8 cellular contexts compared by ENCODE assay signal in genomic region chr5:78359831-78360673, GRCh38. TPM values are rescaled to one million over a fixed set of nuclear protein-coding genes. Genes with fewer than 3 reads are reported as not detected.
A peak's percentile ranks its signal among the peaks of the same experiment; 100 is the strongest.
DNase-seq lines count a peak whose midpoint lies in the region; ATAC-seq and TF ChIP-seq lines count a peak whose summit lies in the region.

A gene with protein sequence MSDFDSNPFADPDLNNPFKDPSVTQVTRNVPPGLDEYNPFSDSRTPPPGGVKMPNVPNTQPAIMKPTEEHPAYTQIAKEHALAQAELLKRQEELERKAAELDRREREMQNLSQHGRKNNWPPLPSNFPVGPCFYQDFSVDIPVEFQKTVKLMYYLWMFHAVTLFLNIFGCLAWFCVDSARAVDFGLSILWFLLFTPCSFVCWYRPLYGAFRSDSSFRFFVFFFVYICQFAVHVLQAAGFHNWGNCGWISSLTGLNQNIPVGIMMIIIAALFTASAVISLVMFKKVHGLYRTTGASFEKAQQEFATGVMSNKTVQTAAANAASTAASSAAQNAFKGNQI (plus strand): TSS chr5:78360617. CDS start chr5:78360672, 55 bp downstream.

- H2BK120ac ChIP-seq in IMR-90 (ENCODE audit: low read depth, low read length) = peak within 1 kb of the TSS; percentile 72

- peak within 1 kb of the TSS; percentile 68 for H4K5ac ChIP-seq in IMR-90 (ENCODE audit: low read depth, low read length)

- H3K9me3 ChIP-seq in IMR-90 (ENCODE audit: control insufficient read depth, insufficient read depth, low read length) = no peaks in the 10 kb centered on the region
- H3K9me3 ChIP-seq in mucosa of stomach (ENCODE audit: control insufficient read depth, low read length) = no peaks in the 10 kb centered on the region

- dilution Hi-C loops in IMR-90 (cut with HindIII; ENCODE audit: low sequenced_read_pairs, unreplicated experiment) = no loop called here

- H2AK9ac ChIP-seq in IMR-90 (replicated peaks; ENCODE audit: low read depth, low read length, poor library complexity) = peak within 1 kb of the TSS; percentile 96

- BruUV-seq in IMR-90 (replicated peaks; lab: Mats Ljungman, UMichigan) = TSS peak; percentile 73

- H3K4me2 ChIP-seq in IMR-90 (ENCODE audit: low read depth, low read length) = peak within 1 kb of the TSS; percentile 82

- H3K23ac ChIP-seq in IMR-90 (ENCODE audit: low read depth, low read length) = peak within 1 kb of the TSS; percentile 97

- H4K8ac ChIP-seq in IMR-90 (ENCODE audit: low read depth in 2 of 2, low read length in 2 of 2) = peak within 1 kb of the TSS; percentile 86 to 88

- H3K14ac ChIP-seq in IMR-90 (replicated peaks; ENCODE audit: low read depth, low read length) = peak within 1 kb of the TSS; percentile 93

- CTCF ChIA-PET in IMR-90 (lab: Yijun Ruan, JAX) = interaction anchor here (1.1 kb wide), 1 partner anchor 13 kb away, joined by 3 read pairs; no protein-coding TSS in a partner anchor

- no peaks in the 10 kb centered on the region; the same call in none of the 2 replicates for H4K20me1 ChIP-seq in IMR-90 (ENCODE audit: insufficient read depth, low read length)

- peak within 1 kb of the TSS; percentile 99 for H2AFZ ChIP-seq in IMR-90 (replicated peaks; ENCODE audit: low read length, poor library complexity)

- ATAC-seq in GM21528 (IDR thresholded peaks at IDR 0.05; ENCODE audit: low FRiP score, unreplicated experiment) (peak; percentile 76), IMR-90 (ENCODE audit: low read depth) (peak; percentile 96)

- peak; percentile 73; the same call in 1 of the 2 replicates for TF ChIP-seq POLR2A in IMR-90 (IDR thresholded peaks at IDR 0.05; ENCODE audit: low read depth, low read length)
- peak; percentile 78 for TF ChIP-seq POLR2A in erythroblast (IDR thresholded peaks at IDR 0.05; ENCODE audit: low read length)

- H2BK20ac ChIP-seq in IMR-90 (ENCODE audit: low read depth, low read length) = no peak within 1 kb of the TSS

- peak within 1 kb of the TSS; percentile 89 for H4K91ac ChIP-seq in IMR-90 (ENCODE audit: insufficient read depth, low read depth, low read length)

- POLR2A ChIA-PET in IMR-90 (lab: Charles Lee; ENCODE audit: unreplicated experiment) = no interaction called here

- H3K9me1 ChIP-seq in IMR-90 (ENCODE audit: insufficient read depth, low read length) = peaks cover 12% of the 10 kb centered on the region

- peak within 1 kb of the TSS; percentile 92 for H3K9ac ChIP-seq in IMR-90 (ENCODE audit: low read depth, low read length)
- peak within 1 kb of the TSS; percentile 98 for H3K9ac ChIP-seq in mucosa of stomach (ENCODE audit: low read length)

- peak within 1 kb of the TSS; percentile 93 for H3K56ac ChIP-seq in IMR-90 (ENCODE audit: extremely low read depth, insufficient read depth, low read length)

- H3K18ac ChIP-seq in IMR-90 (ENCODE audit: low read depth, low read length) = peak within 1 kb of the TSS; percentile 74

- DNase-seq in DMS153 treated with DMSO at 0.1 percent for 48 hours (lab: John Stamatoyannopoulos, UW; ENCODE audit: unreplicated experiment) (peak; percentile 29), IMR-90 (peak; percentile 92), OCI-M2 (lab: John Stamatoyannopoulos, UW; ENCODE audit: unreplicated experiment) (peak; percentile 43), activated T-cell treated with anti-CD3 and anti-CD28 coated beads for 48 hours (ENCODE audit: low read depth) (peak; percentile 94), erythroblast (lab: John Stamatoyannopoulos, UW) (peak; percentile 92 to 96)
- DNase-seq in stimulated activated CD8-positive, alpha-beta memory T cell treated with anti-CD3 and anti-CD28 coated beads, Interleukin-7, amount 100 ng/mL, for 1 hour (ENCODE audit: low read depth in 2 of 2) = peak; percentile 84 to 86

- peak; percentile 40 for TF ChIP-seq RAD21 in IMR-90 (IDR thresholded peaks at IDR 0.05; ENCODE audit: low read length)

- H3K4me1 ChIP-seq in IMR-90 (ENCODE audit: control insufficient read depth, insufficient read depth, low read length) (no peaks in the 10 kb centered on the region), mucosa of stomach (ENCODE audit: control insufficient read depth, insufficient read depth, low read length) (peaks cover 8% of the 10 kb centered on the region)

- in situ Hi-C loops in IMR-90 (cut with MboI; ENCODE audit: low sequenced_read_pairs) = loop anchor here (5.0 kb wide), 1 partner anchor 63 kb away; no protein-coding TSS in a partner anchor

- peak within 1 kb of the TSS; percentile 89 for H3K27ac ChIP-seq in IMR-90 (ENCODE audit: insufficient read depth, low read length)

- peak within 1 kb of the TSS; percentile 88 for H3K4me3 ChIP-seq in IMR-90 (ENCODE audit: insufficient read depth, low read depth, low read length)
- peak within 1 kb of the TSS; percentile 72 for H3K4me3 ChIP-seq in mucosa of stomach (ENCODE audit: low read length)

- H2BK5ac ChIP-seq in IMR-90 (ENCODE audit: low read depth, low read length, poor library complexity, severe bottlenecking) = peak within 1 kb of the TSS; percentile 86

- H2BK15ac ChIP-seq in IMR-90 (ENCODE audit: low read depth, low read length) = peak within 1 kb of the TSS; percentile 50; the same call in 1 of the 3 replicates

- H3K36me3 ChIP-seq in IMR-90 (ENCODE audit: control insufficient read depth, insufficient read depth, low read length) (0 out of 2 replicates have a peak, but pooled peaks cover 2% of the 10 kb centered on the region), mucosa of stomach (ENCODE audit: control insufficient read depth, insufficient read depth, low read length) (no peaks in the 10 kb centered on the region)

- peak within 1 kb of the TSS; percentile 56 for H2AK5ac ChIP-seq in IMR-90 (ENCODE audit: low read depth, low read length)

- peak within 1 kb of the TSS; percentile 89 for H3K4ac ChIP-seq in IMR-90 (ENCODE audit: low read depth, low read length)

- TF ChIP-seq CTCF in IMR-90 (conservative IDR thresholded peaks at IDR 0.05; ENCODE audit: low read depth, low read length) = peak; percentile 38

- H3K27me3 ChIP-seq in IMR-90 (ENCODE audit: control insufficient read depth, insufficient read depth, low read length) (no peaks in the 10 kb centered on the region), mucosa of stomach (ENCODE audit: control insufficient read depth, insufficient read depth, low read length) (no peaks in the 10 kb centered on the region)

- 0% methylated on average over 44 of the region's 79 CpGs; no CpG with 5 or more reads in 1 of the 2 experiments for WGBS in IMR-90 (ENCODE audit: extremely low coverage in 2 of 2, insufficient read length in 1 of 2), 2 experiments

- peaks cover 15 to 43% of the 10 kb centered on the region in 2 experiments for H3K79me1 ChIP-seq in IMR-90 (ENCODE audit: low read depth in 1 of 2, low read length in 2 of 2)

- intact Hi-C loops in IMR-90 (cut with micrococcal nuclease) = loop anchor here (1.0 to 5.0 kb wide), 4 partner anchors 66 to 317 kb away; partner anchors contain the start of genes AP3B1 and LHFPL2

TF ChIP-seq in IMR-90, 13 proteins besides CTCF, POLR2A, EP300 and RAD21:
- no peak for TF ChIP-seq MAFK (IDR thresholded peaks at IDR 0.05; ENCODE audit: low read depth, low read length)
- TF ChIP-seq CHD1 (IDR thresholded peaks at IDR 0.05; ENCODE audit: low read depth, low read length) = no peak
- TF ChIP-seq, protein P1, sequence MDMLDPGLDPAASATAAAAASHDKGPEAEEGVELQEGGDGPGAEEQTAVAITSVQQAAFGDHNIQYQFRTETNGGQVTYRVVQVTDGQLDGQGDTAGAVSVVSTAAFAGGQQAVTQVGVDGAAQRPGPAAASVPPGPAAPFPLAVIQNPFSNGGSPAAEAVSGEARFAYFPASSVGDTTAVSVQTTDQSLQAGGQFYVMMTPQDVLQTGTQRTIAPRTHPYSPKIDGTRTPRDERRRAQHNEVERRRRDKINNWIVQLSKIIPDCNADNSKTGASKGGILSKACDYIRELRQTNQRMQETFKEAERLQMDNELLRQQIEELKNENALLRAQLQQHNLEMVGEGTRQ (IDR thresholded peaks at IDR 0.05; ENCODE audit: low read depth, low read length) = no peak
- TF ChIP-seq RCOR1 (IDR thresholded peaks at IDR 0.05; ENCODE audit: insufficient replicate concordance, low read length) = no peak
- TF ChIP-seq CEBPB (IDR thresholded peaks at IDR 0.05; ENCODE audit: low read depth, low read length) = no peak
- TF ChIP-seq SMC3 (IDR thresholded peaks at IDR 0.05; ENCODE audit: low read depth, low read length) = peak; percentile 9; the same call in 1 of the 2 replicates
- no peak for TF ChIP-seq FOS (IDR thresholded peaks at IDR 0.05; ENCODE audit: low read depth, low read length)
- no peak for TF ChIP-seq RFX5 (IDR thresholded peaks at IDR 0.05; ENCODE audit: low read depth, low read length)
- TF ChIP-seq NFE2L2 (IDR thresholded peaks at IDR 0.05; ENCODE audit: low read depth, low read length) = 0 out of 2 replicates have a peak, but pooled peaks have one; percentile 13
- TF ChIP-seq ELK1 (IDR thresholded peaks at IDR 0.05; ENCODE audit: borderline replicate concordance, low read depth, low read length) = no peak
- TF ChIP-seq BHLHE40 (IDR thresholded peaks at IDR 0.05; ENCODE audit: low read depth, low read length) = no peak
- TF ChIP-seq MXI1 (IDR thresholded peaks at IDR 0.05; ENCODE audit: borderline replicate concordance, low read depth, low read length) = 0 out of 2 replicates have a peak, but pooled peaks have one; percentile 43
- peak; percentile 73; the same call in 1 of the 2 replicates for TF ChIP-seq MAZ (IDR thresholded peaks at IDR 0.05; ENCODE audit: borderline replicate concordance, low read depth, low read length)

RNA-seq across cellular contexts. Expression of the gene that starts here (rescaled TPM):
- 89.4 and 114 TPM in 2 replicates for total RNA-seq in IMR-90 (2012; rRNA removed)
- 10.0 and 13.5 TPM in 2 replicates for polyA plus RNA-seq in IMR-90 (2012; rRNA removed)
- 2.9 and 4.6 TPM in 2 replicates for polyA plus RNA-seq in IMR-90 (2012; cell fraction: cytosol; rRNA removed)
- polyA plus RNA-seq in IMR-90 (2012; cell fraction: nucleus; rRNA removed; ENCODE audit: low replicate concordance) = 0.83 and 8.5 TPM in 2 replicates

Comparison
In these comparisons a context has a peak if more than half of its experiments do, and no peak if none do; other contexts are left out.
1. Peak in every context shown above with its lines: DNase-seq, ATAC-seq, H3K4me3 ChIP-seq and H3K27ac ChIP-seq.
2. DNase-seq: peak in every context shown above with its lines; median percentile 94 in activated T-cell treated with anti-CD3 and anti-CD28 coated beads for 48 hours; 94 in erythroblast; 92 in IMR-90; 85 in stimulated activated CD8-positive, alpha-beta memory T cell treated with anti-CD3 and anti-CD28 coated beads, Interleukin-7, amount 100 ng/mL, for 1 hour; 43 in OCI-M2; 29 in DMS153 treated with DMSO at 0.1 percent for 48 hours.